23 cellular contexts compared by ENCODE assay signal in the genomic region with DNA sequence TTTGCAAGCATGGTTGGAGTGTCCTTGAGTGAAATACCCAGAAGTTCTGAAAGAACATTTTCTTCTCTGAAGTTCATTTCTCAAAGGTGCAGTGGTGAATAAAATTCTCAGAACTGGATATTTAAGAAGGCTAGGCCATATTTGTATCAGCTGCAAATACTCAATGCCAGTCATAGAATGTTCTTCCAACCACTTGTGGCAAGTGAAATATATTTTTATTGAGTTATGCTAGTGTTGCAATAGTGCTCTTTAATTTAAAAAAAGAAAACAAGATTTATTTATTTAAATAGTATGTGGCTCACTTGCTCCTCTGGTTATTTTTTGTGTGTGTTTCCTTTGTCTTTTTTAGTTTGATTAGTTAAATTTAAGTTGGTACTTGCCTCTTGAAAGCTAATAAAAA.
DNase-seq lines count a peak whose midpoint lies in the region; ATAC-seq and TF ChIP-seq lines count a peak whose summit lies in the region.
"Had no signal": no experiment of that assay in that cellular context is flagged by ENCODE, and none has a peak within 500 bp of the region (broad histone marks: within the 10 kb centered on the region; RNA-seq: fewer than 3 reads in every experiment).

No MANE protein-coding gene starts in this region.

- peaks cover 7% of the 10 kb centered on the region for H3K36me3 ChIP-seq in adipocyte (ENCODE audit: control insufficient read depth, insufficient read depth, low read length, severe bottlenecking)
- H3K36me3 ChIP-seq in left lung: no peaks in the 10 kb centered on the region

- H3K27me3 ChIP-seq in adipocyte (replicated peaks; ENCODE audit: control insufficient read depth, insufficient read depth, low read length): no peaks in the 10 kb centered on the region
- H3K27me3 ChIP-seq in left lung: no peaks in the 10 kb centered on the region
- H3K27me3 ChIP-seq: BE2C, SJCRH30 had no signal

- ATAC-seq in left lung: peak; percentile 31
- ATAC-seq: GM23338, K562, PC-3, Right ventricle myocardium inferior had no signal

- H3K27ac ChIP-seq in left lung: no peak overlapping the region
- H3K27ac ChIP-seq: 22Rv1, SJCRH30 had no signal

- H3K4me3 ChIP-seq in AG10803 (ENCODE audit: low read length): no peak overlapping the region
- H3K4me3 ChIP-seq in adipocyte (ENCODE audit: low read length): no peak overlapping the region
- no peak overlapping the region for H3K4me3 ChIP-seq in fibroblast of mammary gland (ENCODE audit: control insufficient read depth, low read depth, low read length)
- H3K4me3 ChIP-seq in left lung: no peak overlapping the region
- H3K4me3 ChIP-seq: GM23338, K562, SJCRH30 had no signal

- H3K9me3 ChIP-seq in adipocyte (ENCODE audit: control insufficient read depth, low read length) (no peaks in the 10 kb centered on the region), left lung (no peaks in the 10 kb centered on the region)
- H3K9me3 ChIP-seq: BE2C, SJCRH30 had no signal

- TF ChIP-seq CTCF in AG10803 (conservative IDR thresholded peaks at IDR 0.05; ENCODE audit: low read length) (no peak), fibroblast of mammary gland (conservative IDR thresholded peaks at IDR 0.05; ENCODE audit: control insufficient read depth, insufficient read depth, low read depth, low read length) (no peak), left lung (IDR thresholded peaks at IDR 0.05) (no peak)

- peak; percentile 16 for DNase-seq in AG10803 (ENCODE audit: low read depth)
- DNase-seq in adipocyte (ENCODE audit: low read depth): peak; percentile 54
- peak; percentile 27 for DNase-seq in fibroblast of mammary gland (ENCODE audit: low read depth)
- no peak for DNase-seq in left lung
- no peak for DNase-seq in C1 segment of cervical spinal cord (lab: John Stamatoyannopoulos, UW)
- no peak for DNase-seq in kidney glomerular epithelial cell (lab: John Stamatoyannopoulos, UW)
- DNase-seq in NCI-H2107 (lab: John Stamatoyannopoulos, UW): no peak
- DNase-seq in DMS 273 (lab: John Stamatoyannopoulos, UW; ENCODE audit: unreplicated experiment): no peak
- DNase-seq: BE2C; Kasumi-1; MV-4-11; NCI-H1105; NCI-H1436 treated with DMSO at 0.1 percent for 48 hours; NCI-H187 treated with DMSO at 0.1 percent for 48 hours; NCI-H524 treated with DMSO at 0.1 percent for 48 hours; NCI-H774; NK-92 treated with Interleukin-12 subunit alpha and Interleukin-12 subunit beta, amount 100 ng/mL, for 24 hours; PC-3; SJCRH30 had no signal

- no peak overlapping the region for H3K9ac ChIP-seq in adipocyte (ENCODE audit: low read length)

- intact Hi-C loops in left lung (cut with DNase I): no loop called here

- H3K4me1 ChIP-seq in adipocyte (ENCODE audit: control insufficient read depth, insufficient read depth, low read length) (peaks cover 9% of the 10 kb centered on the region), left lung (no peaks in the 10 kb centered on the region)
- H3K4me1 ChIP-seq: BE2C, SJCRH30 had no signal

Comparison
In these comparisons a context has a peak if more than half of its experiments do, and no peak if none do; other contexts are left out.
1. DNase-seq: peak in AG10803 (single experiment), adipocyte (single experiment) and fibroblast of mammary gland (single experiment); none in left lung (0 of 2), C1 segment of cervical spinal cord (0 of 14), kidney glomerular epithelial cell (single experiment), NCI-H2107 (single experiment) and DMS 273 (single experiment).